In the genomic region with DNA sequence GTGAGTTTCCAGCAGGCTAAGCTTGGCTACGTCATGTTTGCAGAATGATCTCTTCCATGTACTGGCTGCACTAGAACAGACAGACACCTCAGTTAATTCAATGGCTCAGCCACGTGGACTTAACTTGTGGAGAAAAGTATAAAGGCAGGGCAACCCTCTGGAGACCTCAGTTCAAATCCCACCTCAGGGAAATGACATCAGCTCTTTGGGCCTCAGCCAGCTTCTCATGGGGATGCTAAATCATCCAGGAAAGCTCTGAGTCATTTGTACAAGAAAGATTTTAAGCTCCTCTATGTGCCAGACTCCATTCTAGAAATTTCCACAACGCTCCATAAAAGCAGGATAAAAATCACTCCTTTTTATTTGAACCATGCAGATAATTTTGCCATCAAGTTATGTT, we compare ENCODE assay signal across 13 cellular contexts.
A peak's percentile ranks its signal among the peaks of the same experiment; 100 is the strongest.
DNase-seq lines count a peak whose midpoint lies in the region; ATAC-seq and TF ChIP-seq lines count a peak whose summit lies in the region.
"Had no signal": no experiment of that assay in that cellular context is flagged by ENCODE, and none has a peak within 500 bp of the region (broad histone marks: within the 10 kb centered on the region; RNA-seq: fewer than 3 reads in every experiment).

No MANE protein-coding gene starts in this region.

- intact Hi-C loops in stomach (cut with DNase I; ENCODE audit: low total_unique reads): no loop called here

- 64 to 81% (median 77%) methylated on average over 3 of the region's 3 CpGs for WGBS in stomach, 5 donors

- no peak for ATAC-seq in GM21526 (IDR thresholded peaks at IDR 0.05; ENCODE audit: low FRiP score, unreplicated experiment)
- ATAC-seq: left lung, sciatic nerve had no signal

- no peaks in the 10 kb centered on the region; the same call in 1 of the 2 replicates for H3K9me3 ChIP-seq in MG63
- no peaks in the 10 kb centered on the region for H3K9me3 ChIP-seq in stomach
- H3K9me3 ChIP-seq: left lung had no signal

- TF ChIP-seq EP300 in stomach (IDR thresholded peaks at IDR 0.05): no peak

- TF ChIP-seq CTCF in mesothelial cell of epicardium (IDR thresholded peaks at IDR 0.05; ENCODE audit: unreplicated experiment) (no peak), stomach (IDR thresholded peaks at IDR 0.05) (no peak)

- no peaks in the 10 kb centered on the region for H3K36me3 Mint-ChIP-seq in mesothelial cell of epicardium

- H3K27me3 ChIP-seq in MG63 (no peaks in the 10 kb centered on the region), stomach (peaks cover 0 to 12% (median 0%) of the 10 kb centered on the region in 3 donors)

- peak; percentile 59 for DNase-seq in EH (ENCODE audit: low read depth)
- DNase-seq in MG63: peak; percentile 69
- peak; percentile 79 for DNase-seq in brain pericyte (ENCODE audit: low read depth, low spot score)
- DNase-seq in mesothelial cell of epicardium (ENCODE audit: low spot score in 2 of 2, unreplicated experiment in 2 of 2): no peak
- DNase-seq in NCI-H187 (lab: John Stamatoyannopoulos, UW): no peak
- DNase-seq in stomach: no peak
- no peak for DNase-seq in anterior cingulate cortex (lab: John Stamatoyannopoulos, UW)
- DNase-seq: GF-D8, left lung, NCI-H1048 had no signal

- no peaks in the 10 kb centered on the region for H3K36me3 ChIP-seq in MG63
- H3K36me3 ChIP-seq in stomach: no peaks in the 10 kb centered on the region
- H3K36me3 ChIP-seq: left lung had no signal

- no peaks in the 10 kb centered on the region for H3K4me1 ChIP-seq in stomach
- H3K4me1 ChIP-seq: left lung had no signal

- no peak overlapping the region for H3K4me3 Mint-ChIP-seq in mesothelial cell of epicardium

- H3K4me1 Mint-ChIP-seq in mesothelial cell of epicardium: peaks cover 32% of the 10 kb centered on the region

- no peaks in the 10 kb centered on the region for H3K27me3 Mint-ChIP-seq in mesothelial cell of epicardium (ENCODE audit: low read depth)

- no peak overlapping the region for H3K4me3 ChIP-seq in MG63
- no peak overlapping the region for H3K4me3 ChIP-seq in stomach
- H3K4me3 ChIP-seq: left lung, SK-N-MC had no signal

- no peak overlapping the region for H3K27ac ChIP-seq in stomach
- H3K27ac ChIP-seq: left lung, SK-N-MC had no signal

- TF ChIP-seq POLR2A in stomach (IDR thresholded peaks at IDR 0.05): no peak

- no peaks in the 10 kb centered on the region for H3K9me3 Mint-ChIP-seq in mesothelial cell of epicardium

- peak overlapping the region; percentile 65 for H3K27ac Mint-ChIP-seq in mesothelial cell of epicardium

Comparison
In these comparisons a context has a peak if more than half of its experiments do, and no peak if none do; other contexts are left out.
1. DNase-seq: peak in EH (single experiment), MG63 (single experiment) and brain pericyte (single experiment); none in mesothelial cell of epicardium (0 of 2), NCI-H187 (0 of 2), stomach (single experiment) and anterior cingulate cortex (0 of 58).